ENCODE assay signal across 23 cellular contexts in the genomic region with DNA sequence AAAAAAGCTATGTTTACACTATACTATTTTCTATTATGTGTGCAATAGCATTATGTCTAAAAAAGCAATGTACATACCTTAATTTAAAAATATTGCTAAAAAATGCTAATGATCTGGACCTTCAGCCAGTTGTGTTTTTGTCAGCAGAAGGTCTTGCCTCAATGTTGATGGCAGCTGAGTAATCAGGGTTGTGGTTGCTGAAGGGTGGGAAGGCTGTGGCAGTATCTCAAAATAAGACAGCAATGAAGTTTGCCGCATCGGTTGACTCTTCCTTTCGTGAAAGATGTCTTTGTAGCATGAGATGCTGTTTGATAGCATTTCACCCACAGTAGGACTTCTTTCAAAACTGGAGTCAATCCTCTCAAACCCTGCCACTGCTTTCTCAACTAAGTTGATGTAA.
"Had no signal": no experiment of that assay in that cellular context is flagged by ENCODE, and none has a peak within 500 bp of the region (broad histone marks: within the 10 kb centered on the region; RNA-seq: fewer than 3 reads in every experiment).

No MANE protein-coding gene starts in this region.

- H3K4me1 Mint-ChIP-seq: IgD-negative memory B cell had no signal

- H3K9me3 ChIP-seq: SK-N-SH had no signal

- H3K9me3 Mint-ChIP-seq: IgD-negative memory B cell had no signal

- H3K27ac Mint-ChIP-seq: IgD-negative memory B cell had no signal

- H3K4me3 ChIP-seq: K562 had no signal

- H3K36me3 Mint-ChIP-seq: IgD-negative memory B cell had no signal

- H3K4me2 ChIP-seq: SK-N-SH had no signal

- ATAC-seq: HepG2, K562, Panc1, PC-3 had no signal

- H3K4me3 Mint-ChIP-seq: IgD-negative memory B cell had no signal

- H3K9ac ChIP-seq: SK-N-SH had no signal

- H3K27ac ChIP-seq: RWPE1 had no signal

- DNase-seq: MV-4-11; NCI-H1092; NCI-H1105 treated with DMSO at 0.1 percent for 48 hours; NCI-H1417 treated with DMSO at 0.1 percent for 48 hours; NCI-H146; NCI-H1694 treated with DMSO at 0.1 percent for 48 hours; NCI-H2029; NCI-H2081 treated with DMSO at 0.1 percent for 48 hours; NCI-H2171; NCI-H226; NCI-H510A; NCI-H524 treated with DMSO at 0.1 percent for 48 hours; NCI-H69; NCI-H774; NK-92 treated with Interleukin-12 subunit alpha and Interleukin-12 subunit beta, amount 100 ng/mL, for 24 hours; PC-3; SHP77; SK-N-SH had no signal
